Comparison of ENCODE assay signal across 13 cellular contexts in the genomic region with DNA sequence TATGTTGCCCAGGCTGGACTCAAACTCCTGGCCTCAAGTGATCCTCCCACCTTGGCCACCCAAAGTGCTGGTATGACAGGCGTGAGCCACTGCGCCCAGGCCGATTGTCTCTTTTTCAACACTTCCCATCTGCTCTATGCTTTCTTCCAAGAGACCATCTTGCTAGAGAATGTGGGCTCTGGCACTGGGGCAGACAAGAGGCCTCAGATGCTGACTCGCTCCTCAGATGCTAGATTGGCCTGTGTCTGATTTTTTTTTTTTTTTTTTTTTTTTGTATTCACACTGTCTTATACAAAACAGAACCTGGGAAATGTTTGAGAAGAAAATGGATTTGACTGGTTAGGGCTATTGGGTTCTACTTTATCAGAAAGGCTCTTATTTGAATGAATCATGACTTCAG.
"Had no signal": no experiment of that assay in that cellular context is flagged by ENCODE, and none has a peak within 500 bp of the region (broad histone marks: within the 10 kb centered on the region; RNA-seq: fewer than 3 reads in every experiment).

No MANE protein-coding gene starts in this region.

- ATAC-seq: body of pancreas; foreskin keratinocyte; naive thymus-derived CD4-positive, alpha-beta T cell had no signal

- DNase-seq: activated CD4-positive, alpha-beta T cell treated with anti-CD3 and anti-CD28 coated beads, Interleukin-2, amount 50 U/mL, for 1 hour; activated CD4-positive, CD25-positive, alpha-beta regulatory T cell; activated naive CD4-positive, alpha-beta T cell treated with anti-CD3 and anti-CD28 coated beads, Interleukin-2, amount 10 ng/mL, durations not matched to agents 7 days and 5 days; amniotic stem cell; body of pancreas; effector memory CD4-positive, alpha-beta T cell; foreskin keratinocyte; head of caudate nucleus; naive thymus-derived CD4-positive, alpha-beta T cell had no signal

- H3K4me3 Mint-ChIP-seq: activated naive CD4-positive, alpha-beta T cell treated with anti-CD3 and anti-CD28 coated beads, Interleukin-2, amount 10 ng/mL, durations not matched to agents 7 days and 5 days; naive thymus-derived CD4-positive, alpha-beta T cell had no signal

- H3K4me1 Mint-ChIP-seq: activated naive CD4-positive, alpha-beta T cell treated with anti-CD3 and anti-CD28 coated beads, Interleukin-2, amount 10 ng/mL, durations not matched to agents 7 days and 5 days had no signal

- H3K27ac Mint-ChIP-seq: activated naive CD4-positive, alpha-beta T cell treated with anti-CD3 and anti-CD28 coated beads, Interleukin-2, amount 10 ng/mL, durations not matched to agents 7 days and 5 days; activated T-helper 2 cell treated with anti-CD3 and anti-CD28 coated beads, Interferon-gamma antibody, Interleukin-2, Interleukin-4, amounts not matched to agents 10 μg/mL and 5 μg/mL and 100 μg/mL, durations not matched to agents 14 hours and 24 hours and 36 hours had no signal

- H3K27me3 Mint-ChIP-seq: activated naive CD4-positive, alpha-beta T cell treated with anti-CD3 and anti-CD28 coated beads, Interleukin-2, amount 10 ng/mL, durations not matched to agents 7 days and 5 days; naive thymus-derived CD4-positive, alpha-beta T cell had no signal

- H3K27me3 ChIP-seq: body of pancreas, foreskin keratinocyte, SJSA1, tibial nerve had no signal

- H3K4me1 ChIP-seq: body of pancreas, foreskin keratinocyte had no signal

- H3K4me3 ChIP-seq: body of pancreas, SJSA1, skin epidermis, tibial nerve had no signal

- H3K9me3 Mint-ChIP-seq: activated naive CD4-positive, alpha-beta T cell treated with anti-CD3 and anti-CD28 coated beads, Interleukin-2, amount 10 ng/mL, durations not matched to agents 7 days and 5 days; activated T-helper 2 cell treated with anti-CD3 and anti-CD28 coated beads, Interferon-gamma antibody, Interleukin-2, Interleukin-4, amounts not matched to agents 10 μg/mL and 5 μg/mL and 100 μg/mL, durations not matched to agents 14 hours and 24 hours and 36 hours; naive thymus-derived CD4-positive, alpha-beta T cell had no signal

- H3K9me3 ChIP-seq: body of pancreas, SJSA1, tibial nerve had no signal
